In genomic region chr9:121133104-121133816, GRCh38 we compare ENCODE assay signal across 1 cellular context.
TF ChIP-seq lines count a peak whose summit lies in the region.

No MANE protein-coding gene starts in this region.

TF ChIP-seq in HepG2, 621 proteins besides CTCF, POLR2A, EP300 and RAD21 (continued from another document and continues in another):
- TF ChIP-seq REST (IDR thresholded peaks at IDR 0.05; ENCODE audit: borderline replicate concordance in 1 of 2, low read depth in 1 of 2, low read length in 2 of 2) (no peak), ZSCAN30 (CRISPR knock-in tag; IDR thresholded peaks at IDR 0.05) (no peak), ZFP82 (CRISPR knock-in tag; IDR thresholded peaks at IDR 0.05; ENCODE audit: borderline replicate concordance) (no peak), ELF4 (CRISPR knock-in tag; IDR thresholded peaks at IDR 0.05; ENCODE audit: borderline replicate concordance) (no peak), ZNF687 (CRISPR knock-in tag; IDR thresholded peaks at IDR 0.05) (peak; percentile 79), PCBP2 (optimal IDR thresholded peaks at IDR 0.05; ENCODE audit: low read depth, low read length, poor library complexity, severe bottlenecking) (no peak), POLR2AphosphoS5 (IDR thresholded peaks at IDR 0.05; ENCODE audit: low read depth, low read length) (no peak), FIP1L1 (IDR thresholded peaks at IDR 0.05; ENCODE audit: borderline replicate concordance, insufficient read depth, low read depth, low read length) (no peak), KLF15 (CRISPR knock-in tag; IDR thresholded peaks at IDR 0.05; ENCODE audit: borderline replicate concordance) (no peak), CREM (IDR thresholded peaks at IDR 0.05) (no peak), CREM (CRISPR knock-in tag; IDR thresholded peaks at IDR 0.05) (no peak), ZC3H13 (CRISPR knock-in tag; IDR thresholded peaks at IDR 0.05) (no peak), FOXK2 (IDR thresholded peaks at IDR 0.05) (no peak), ZNF816 (CRISPR knock-in tag; IDR thresholded peaks at IDR 0.05; ENCODE audit: borderline replicate concordance) (no peak), ZMAT3 (CRISPR knock-in tag; conservative IDR thresholded peaks at IDR 0.05) (no peak), ZNF574 (CRISPR knock-in tag; IDR thresholded peaks at IDR 0.05) (peak; percentile 34; the same call in 1 of the 2 replicates), GFI1 (CRISPR knock-in tag; IDR thresholded peaks at IDR 0.05; ENCODE audit: borderline replicate concordance) (no peak), NPAS2 (CRISPR knock-in tag; IDR thresholded peaks at IDR 0.05; ENCODE audit: borderline replicate concordance) (no peak), ZBTB8A (CRISPR knock-in tag; IDR thresholded peaks at IDR 0.05; ENCODE audit: borderline replicate concordance, low read depth) (no peak), MAZ (IDR thresholded peaks at IDR 0.05; ENCODE audit: borderline replicate concordance, low read depth, low read length) (no peak), MAZ (CRISPR knock-in tag; IDR thresholded peaks at IDR 0.05; ENCODE audit: low read depth) (no peak), DMAP1 (CRISPR knock-in tag; IDR thresholded peaks at IDR 0.05) (peak; percentile 31; the same call in 1 of the 2 replicates), LBX2 (CRISPR knock-in tag; IDR thresholded peaks at IDR 0.05; ENCODE audit: borderline replicate concordance) (no peak), SNAPC2 (CRISPR knock-in tag; IDR thresholded peaks at IDR 0.05) (no peak), ZNF343 (CRISPR knock-in tag; IDR thresholded peaks at IDR 0.05) (no peak), POLR2AphosphoS2 (IDR thresholded peaks at IDR 0.05; ENCODE audit: low read depth, low read length) (no peak), ARID2 (CRISPR knock-in tag; IDR thresholded peaks at IDR 0.05; ENCODE audit: borderline replicate concordance) (no peak), ZSCAN25 (CRISPR knock-in tag; IDR thresholded peaks at IDR 0.05) (no peak), ARNT2 (CRISPR knock-in tag; IDR thresholded peaks at IDR 0.05; ENCODE audit: low read depth) (0 out of 2 replicates have a peak, but pooled peaks have one; percentile 37), SALL2 (CRISPR knock-in tag; IDR thresholded peaks at IDR 0.05) (no peak), NR2F1 (CRISPR knock-in tag; IDR thresholded peaks at IDR 0.05) (no peak), RBM22 (optimal IDR thresholded peaks at IDR 0.05; ENCODE audit: low read length) (no peak), ZFP90 (CRISPR knock-in tag; IDR thresholded peaks at IDR 0.05; ENCODE audit: borderline replicate concordance) (0 out of 2 replicates have a peak, but pooled peaks have one; percentile 44), SALL1 (CRISPR knock-in tag; IDR thresholded peaks at IDR 0.05) (peak; percentile 85), ZNF570 (CRISPR knock-in tag; IDR thresholded peaks at IDR 0.05; ENCODE audit: borderline replicate concordance) (no peak), SETDB1 (CRISPR knock-in tag; IDR thresholded peaks at IDR 0.05; ENCODE audit: borderline replicate concordance) (no peak), ZNF607 (CRISPR knock-in tag; IDR thresholded peaks at IDR 0.05; ENCODE audit: borderline replicate concordance) (no peak), POLR2G (IDR thresholded peaks at IDR 0.05; ENCODE audit: low read depth, low read length) (0 out of 2 replicates have a peak, but pooled peaks have one; percentile 28), STAG1 (CRISPR knock-in tag; IDR thresholded peaks at IDR 0.05) (0 out of 2 replicates have a peak, but pooled peaks have one; percentile 4), ZNF460 (CRISPR knock-in tag; IDR thresholded peaks at IDR 0.05; ENCODE audit: borderline replicate concordance) (no peak), ATF7-NPFF (CRISPR knock-in tag; IDR thresholded peaks at IDR 0.05; ENCODE audit: low read depth) (no peak), SRF (IDR thresholded peaks at IDR 0.05; ENCODE audit: low read depth, low read length) (no peak)
- TF ChIP-seq, protein P1, sequence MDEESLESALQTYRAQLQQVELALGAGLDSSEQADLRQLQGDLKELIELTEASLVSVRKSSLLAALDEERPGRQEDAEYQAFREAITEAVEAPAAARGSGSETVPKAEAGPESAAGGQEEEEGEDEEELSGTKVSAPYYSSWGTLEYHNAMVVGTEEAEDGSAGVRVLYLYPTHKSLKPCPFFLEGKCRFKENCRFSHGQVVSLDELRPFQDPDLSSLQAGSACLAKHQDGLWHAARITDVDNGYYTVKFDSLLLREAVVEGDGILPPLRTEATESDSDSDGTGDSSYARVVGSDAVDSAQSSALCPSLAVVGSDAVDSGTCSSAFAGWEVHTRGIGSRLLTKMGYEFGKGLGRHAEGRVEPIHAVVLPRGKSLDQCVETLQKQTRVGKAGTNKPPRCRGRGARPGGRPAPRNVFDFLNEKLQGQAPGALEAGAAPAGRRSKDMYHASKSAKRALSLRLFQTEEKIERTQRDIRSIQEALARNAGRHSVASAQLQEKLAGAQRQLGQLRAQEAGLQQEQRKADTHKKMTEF (CRISPR knock-in tag; IDR thresholded peaks at IDR 0.05) = peak; percentile 47; the same call in 1 of the 2 replicates
- TF ChIP-seq, protein P2, sequence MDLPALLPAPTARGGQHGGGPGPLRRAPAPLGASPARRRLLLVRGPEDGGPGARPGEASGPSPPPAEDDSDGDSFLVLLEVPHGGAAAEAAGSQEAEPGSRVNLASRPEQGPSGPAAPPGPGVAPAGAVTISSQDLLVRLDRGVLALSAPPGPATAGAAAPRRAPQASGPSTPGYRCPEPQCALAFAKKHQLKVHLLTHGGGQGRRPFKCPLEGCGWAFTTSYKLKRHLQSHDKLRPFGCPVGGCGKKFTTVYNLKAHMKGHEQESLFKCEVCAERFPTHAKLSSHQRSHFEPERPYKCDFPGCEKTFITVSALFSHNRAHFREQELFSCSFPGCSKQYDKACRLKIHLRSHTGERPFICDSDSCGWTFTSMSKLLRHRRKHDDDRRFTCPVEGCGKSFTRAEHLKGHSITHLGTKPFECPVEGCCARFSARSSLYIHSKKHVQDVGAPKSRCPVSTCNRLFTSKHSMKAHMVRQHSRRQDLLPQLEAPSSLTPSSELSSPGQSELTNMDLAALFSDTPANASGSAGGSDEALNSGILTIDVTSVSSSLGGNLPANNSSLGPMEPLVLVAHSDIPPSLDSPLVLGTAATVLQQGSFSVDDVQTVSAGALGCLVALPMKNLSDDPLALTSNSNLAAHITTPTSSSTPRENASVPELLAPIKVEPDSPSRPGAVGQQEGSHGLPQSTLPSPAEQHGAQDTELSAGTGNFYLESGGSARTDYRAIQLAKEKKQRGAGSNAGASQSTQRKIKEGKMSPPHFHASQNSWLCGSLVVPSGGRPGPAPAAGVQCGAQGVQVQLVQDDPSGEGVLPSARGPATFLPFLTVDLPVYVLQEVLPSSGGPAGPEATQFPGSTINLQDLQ (CRISPR knock-in tag; IDR thresholded peaks at IDR 0.05) = no peak
- TF ChIP-seq, protein P3, sequence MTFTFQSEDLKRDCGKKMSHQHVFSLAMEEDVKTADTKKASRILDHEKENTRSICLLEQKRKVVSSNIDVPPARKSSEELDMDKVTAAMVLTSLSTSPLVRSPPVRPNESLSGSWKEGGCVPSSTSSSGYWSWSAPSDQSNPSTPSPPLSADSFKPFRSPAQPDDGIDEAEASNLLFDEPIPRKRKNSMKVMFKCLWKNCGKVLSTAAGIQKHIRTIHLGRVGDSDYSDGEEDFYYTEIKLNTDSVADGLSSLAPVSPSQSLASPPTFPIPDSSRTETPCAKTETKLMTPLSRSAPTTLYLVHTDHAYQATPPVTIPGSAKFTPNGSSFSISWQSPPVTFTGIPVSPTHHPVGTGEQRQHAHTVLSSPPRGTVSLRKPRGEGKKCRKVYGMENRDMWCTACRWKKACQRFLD (CRISPR knock-in tag; IDR thresholded peaks at IDR 0.05; ENCODE audit: borderline replicate concordance) = no peak
- TF ChIP-seq, protein P4, sequence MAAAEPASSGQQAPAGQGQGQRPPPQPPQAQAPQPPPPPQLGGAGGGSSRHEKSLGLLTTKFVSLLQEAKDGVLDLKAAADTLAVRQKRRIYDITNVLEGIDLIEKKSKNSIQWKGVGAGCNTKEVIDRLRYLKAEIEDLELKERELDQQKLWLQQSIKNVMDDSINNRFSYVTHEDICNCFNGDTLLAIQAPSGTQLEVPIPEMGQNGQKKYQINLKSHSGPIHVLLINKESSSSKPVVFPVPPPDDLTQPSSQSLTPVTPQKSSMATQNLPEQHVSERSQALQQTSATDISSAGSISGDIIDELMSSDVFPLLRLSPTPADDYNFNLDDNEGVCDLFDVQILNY (CRISPR knock-in tag; conservative IDR thresholded peaks at IDR 0.05) = no peak
- TF ChIP-seq, protein P5, sequence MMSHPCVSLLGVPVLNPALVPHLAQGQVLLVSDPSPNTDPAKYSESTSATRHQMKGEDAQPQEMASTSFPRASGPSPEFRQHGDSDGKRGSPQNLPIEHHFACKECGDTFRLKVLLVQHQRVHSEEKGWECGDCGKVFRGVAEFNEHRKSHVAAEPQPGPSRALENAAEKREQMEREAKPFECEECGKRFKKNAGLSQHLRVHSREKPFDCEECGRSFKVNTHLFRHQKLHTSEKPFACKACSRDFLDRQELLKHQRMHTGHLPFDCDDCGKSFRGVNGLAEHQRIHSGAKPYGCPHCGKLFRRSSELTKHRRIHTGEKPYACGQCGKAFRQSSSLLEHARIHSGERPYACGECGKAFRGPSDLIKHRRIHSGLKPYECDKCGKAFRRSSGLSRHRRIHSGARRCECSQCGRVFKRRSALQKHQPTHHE (CRISPR knock-in tag; IDR thresholded peaks at IDR 0.05; ENCODE audit: borderline replicate concordance) = no peak
